Comparison of ENCODE assay signal across 11 cellular contexts in genomic region chr7:112571852-112572607, GRCh38.
DNase-seq lines count a peak whose midpoint lies in the region; ATAC-seq and TF ChIP-seq lines count a peak whose summit lies in the region.
"Had no signal": no experiment of that assay in that cellular context is flagged by ENCODE, and none has a peak within 500 bp of the region (broad histone marks: within the 10 kb centered on the region; RNA-seq: fewer than 3 reads in every experiment).

No MANE protein-coding gene starts in this region.

- in situ Hi-C loops in KBM-7 (cut with MboI; ENCODE audit: low pct_unique_long_range_greater_than_20kb, low sequenced_read_pairs), result loop anchor here (25.0 kb wide), 1 partner anchor 315 kb away; no protein-coding TSS in a partner anchor

- peaks cover 12% of the 10 kb centered on the region for H3K4me1 Mint-ChIP-seq in activated naive CD4-positive, alpha-beta T cell treated with anti-CD3 and anti-CD28 coated beads for 36 hours (ENCODE audit: low read depth)
- H3K4me1 Mint-ChIP-seq in activated naive CD4-positive, alpha-beta T cell treated with anti-CD3 and anti-CD28 coated beads, Interleukin-2, amount 10 ng/mL, durations not matched to agents 7 days and 5 days, result no peaks in the 10 kb centered on the region

- no peaks in the 10 kb centered on the region for H3K36me3 ChIP-seq in psoas muscle (ENCODE audit: insufficient read depth in 1 of 2, low read depth in 1 of 2)

- TF ChIP-seq POLR2A in GM18505 (IDR thresholded peaks at IDR 0.05; ENCODE audit: borderline replicate concordance, extremely low read depth, insufficient read depth, insufficient read length), result no peak

- CTCF ChIA-PET in activated naive CD4-positive, alpha-beta T cell treated with anti-CD3 and anti-CD28 coated beads for 36 hours (lab: Charles Lee), result interaction anchor here (0.5 to 0.9 kb wide), 2 partner anchors 16 to 298 kb away, joined by 3 read pairs; no protein-coding TSS in a partner anchor
- CTCF ChIA-PET in activated naive CD4-positive, alpha-beta T cell treated with anti-CD3 and anti-CD28 coated beads, Interleukin-2, amount 10 ng/mL, durations not matched to agents 7 days and 5 days (lab: Charles Lee), result interaction anchor here (1.4 kb wide), 1 partner anchor 294 kb away, joined by 3 read pairs; no protein-coding TSS in a partner anchor

- intact Hi-C loops in activated naive CD4-positive, alpha-beta T cell treated with anti-CD3 and anti-CD28 coated beads for 36 hours (cut with micrococcal nuclease), result loop anchor here (5.0 kb wide), 1 partner anchor 295 kb away; no protein-coding TSS in a partner anchor
- intact Hi-C loops in psoas muscle (cut with DNase I), result no loop called here

- TF ChIP-seq CTCF in choroid plexus epithelial cell (conservative IDR thresholded peaks at IDR 0.05; ENCODE audit: low read depth, low read length) (peak; percentile 33), psoas muscle (IDR thresholded peaks at IDR 0.05) (no peak), omental fat pad (IDR thresholded peaks at IDR 0.05) (no peak)

- H3K27ac ChIP-seq in psoas muscle, result peak overlapping the region; percentile 62
- H3K27ac ChIP-seq: HL-60 had no signal

- peak in 1 of 4 donors; percentile 51 for ATAC-seq in psoas muscle
- ATAC-seq in omental fat pad (ENCODE audit: low FRiP score), result no peak
- ATAC-seq in GM18505 (IDR thresholded peaks at IDR 0.05; ENCODE audit: unreplicated experiment), result no peak
- ATAC-seq: natural killer cell treated with Interleukin-12 subunit alpha and Interleukin-12 subunit beta and Interleukin-15 and Interleukin-18, amount 100 ng/mL, for 72 hours had no signal

- DNase-seq in activated naive CD4-positive, alpha-beta T cell treated with anti-CD3 and anti-CD28 coated beads for 36 hours, result peak; percentile 20
- DNase-seq in activated naive CD4-positive, alpha-beta T cell treated with anti-CD3 and anti-CD28 coated beads, Interleukin-2, amount 10 ng/mL, durations not matched to agents 7 days and 5 days, result no peak
- DNase-seq in KBM-7 (peak; percentile 82), choroid plexus epithelial cell (ENCODE audit: low read depth) (peak; percentile 13), psoas muscle (no peak), Ammon's horn (ENCODE audit: low spot score) (no peak), omental fat pad (ENCODE audit: low spot score) (no peak)
- DNase-seq: head of caudate nucleus had no signal

- H3K4me3 Mint-ChIP-seq in activated naive CD4-positive, alpha-beta T cell treated with anti-CD3 and anti-CD28 coated beads for 36 hours, result no peak overlapping the region
- H3K4me3 Mint-ChIP-seq in activated naive CD4-positive, alpha-beta T cell treated with anti-CD3 and anti-CD28 coated beads, Interleukin-2, amount 10 ng/mL, durations not matched to agents 7 days and 5 days, result no peak overlapping the region
- H3K4me3 Mint-ChIP-seq: natural killer cell treated with Interleukin-12 subunit alpha and Interleukin-12 subunit beta and Interleukin-15 and Interleukin-18, amount 100 ng/mL, for 72 hours had no signal

- H3K27me3 ChIP-seq in psoas muscle (ENCODE audit: insufficient read depth in 3 of 3, low read length in 2 of 3), result no peaks in the 10 kb centered on the region

- H3K4me1 ChIP-seq in psoas muscle, result peaks cover 19% of the 10 kb centered on the region

- H3K9me3 ChIP-seq in psoas muscle, result no peaks in the 10 kb centered on the region

- H3K4me3 ChIP-seq in choroid plexus epithelial cell (ENCODE audit: low read depth, low read length) (no peak overlapping the region), psoas muscle (no peak overlapping the region)

- no peak overlapping the region for H3K27ac Mint-ChIP-seq in activated naive CD4-positive, alpha-beta T cell treated with anti-CD3 and anti-CD28 coated beads for 36 hours
- no peak overlapping the region for H3K27ac Mint-ChIP-seq in activated naive CD4-positive, alpha-beta T cell treated with anti-CD3 and anti-CD28 coated beads, Interleukin-2, amount 10 ng/mL, durations not matched to agents 7 days and 5 days
- H3K27ac Mint-ChIP-seq: natural killer cell treated with Interleukin-12 subunit alpha and Interleukin-12 subunit beta and Interleukin-15 and Interleukin-18, amount 100 ng/mL, for 72 hours had no signal

- H3K36me3 Mint-ChIP-seq in activated naive CD4-positive, alpha-beta T cell treated with anti-CD3 and anti-CD28 coated beads for 36 hours (ENCODE audit: low read depth), result no peaks in the 10 kb centered on the region
- no peaks in the 10 kb centered on the region for H3K36me3 Mint-ChIP-seq in activated naive CD4-positive, alpha-beta T cell treated with anti-CD3 and anti-CD28 coated beads, Interleukin-2, amount 10 ng/mL, durations not matched to agents 7 days and 5 days
- H3K36me3 Mint-ChIP-seq: natural killer cell treated with Interleukin-12 subunit alpha and Interleukin-12 subunit beta and Interleukin-15 and Interleukin-18, amount 100 ng/mL, for 72 hours had no signal

- peaks cover 4% of the 10 kb centered on the region for H3K9me3 Mint-ChIP-seq in activated naive CD4-positive, alpha-beta T cell treated with anti-CD3 and anti-CD28 coated beads for 36 hours
- peaks cover 2% of the 10 kb centered on the region for H3K9me3 Mint-ChIP-seq in activated naive CD4-positive, alpha-beta T cell treated with anti-CD3 and anti-CD28 coated beads, Interleukin-2, amount 10 ng/mL, durations not matched to agents 7 days and 5 days

- WGBS in psoas muscle, 3 donors, result 77 to 82% (median 77%) methylated on average over 4 of the region's 4 CpGs

- no peaks in the 10 kb centered on the region for H3K27me3 Mint-ChIP-seq in activated naive CD4-positive, alpha-beta T cell treated with anti-CD3 and anti-CD28 coated beads for 36 hours (ENCODE audit: low read depth)
- H3K27me3 Mint-ChIP-seq in activated naive CD4-positive, alpha-beta T cell treated with anti-CD3 and anti-CD28 coated beads, Interleukin-2, amount 10 ng/mL, durations not matched to agents 7 days and 5 days, result no peaks in the 10 kb centered on the region

Comparison
In these comparisons a context has a peak if more than half of its experiments do, and no peak if none do; other contexts are left out.
1. DNase-seq: peak in activated naive CD4-positive, alpha-beta T cell treated with anti-CD3 and anti-CD28 coated beads for 36 hours (single experiment), KBM-7 (single experiment) and choroid plexus epithelial cell (single experiment); none in activated naive CD4-positive, alpha-beta T cell treated with anti-CD3 and anti-CD28 coated beads, Interleukin-2, amount 10 ng/mL, durations not matched to agents 7 days and 5 days (single experiment), psoas muscle (0 of 2), Ammon's horn (single experiment) and omental fat pad (single experiment).